19 cellular contexts compared by ENCODE assay signal in genomic region chr4:150280975-150281374, GRCh38.
A peak's percentile ranks its signal among the peaks of the same experiment; 100 is the strongest.
DNase-seq lines count a peak whose midpoint lies in the region; ATAC-seq and TF ChIP-seq lines count a peak whose summit lies in the region.
"Had no signal": no experiment of that assay in that cellular context is flagged by ENCODE, and none has a peak within 500 bp of the region (broad histone marks: within the 10 kb centered on the region; RNA-seq: fewer than 3 reads in every experiment).

No MANE protein-coding gene starts in this region.

- no peaks in the 10 kb centered on the region for H3F3A ChIP-seq in GM23338 (replicated peaks; ENCODE audit: low read depth)

- peaks cover 6% of the 10 kb centered on the region; the same call in 2 of the 3 replicates for H3K9me3 Mint-ChIP-seq in GM23338
- H3K9me3 Mint-ChIP-seq in mesothelial cell of epicardium, result peaks cover 12% of the 10 kb centered on the region
- peaks cover 7% of the 10 kb centered on the region for H3K9me3 Mint-ChIP-seq in activated CD4-positive, alpha-beta T cell treated with anti-CD3 and anti-CD28 coated beads, Interleukin-2, amount 10 ng/mL, durations not matched to agents 24 days and 14 days

- H3K36me3 ChIP-seq in GM23338 (ENCODE audit: insufficient read depth) (no peaks in the 10 kb centered on the region), brain microvascular endothelial cell (replicated peaks) (no peaks in the 10 kb centered on the region), sigmoid colon (peaks cover 0 to 51% (median 12%) of the 10 kb centered on the region in 4 donors)
- peaks cover 53% of the 10 kb centered on the region for H3K36me3 ChIP-seq in effector memory CD4-positive, alpha-beta T cell (ENCODE audit: control insufficient read depth, insufficient read depth, low read length)
- H3K36me3 ChIP-seq: cardiac muscle cell, prostate gland had no signal

- peak overlapping the region; percentile 61; the same call in 1 of the 2 replicates for H3K27ac Mint-ChIP-seq in GM23338
- peak overlapping the region; percentile 93 for H3K27ac Mint-ChIP-seq in mesothelial cell of epicardium
- H3K27ac Mint-ChIP-seq in activated CD4-positive, alpha-beta T cell treated with anti-CD3 and anti-CD28 coated beads, Interleukin-2, amount 10 ng/mL, durations not matched to agents 24 days and 14 days, result no peak overlapping the region

- TF ChIP-seq CTCF in GM23338 (conservative IDR thresholded peaks at IDR 0.05; ENCODE audit: low read depth in 2 of 2), result no peak
- TF ChIP-seq CTCF in brain microvascular endothelial cell (IDR thresholded peaks at IDR 0.05; ENCODE audit: low read depth, low read length, missing control alignments), result no peak
- no peak for TF ChIP-seq CTCF in mesothelial cell of epicardium (IDR thresholded peaks at IDR 0.05; ENCODE audit: unreplicated experiment)
- no peak for TF ChIP-seq CTCF in sigmoid colon (IDR thresholded peaks at IDR 0.05)

- H3K4me1 ChIP-seq in GM23338 (ENCODE audit: insufficient read depth), result no peaks in the 10 kb centered on the region; the same call in 1 of the 2 replicates
- H3K4me1 ChIP-seq in sigmoid colon, result peaks cover 0 to 23% (median 16%) of the 10 kb centered on the region in 4 donors
- H3K4me1 ChIP-seq in effector memory CD4-positive, alpha-beta T cell (ENCODE audit: control insufficient read depth, insufficient read depth, low read length, poor library complexity, severe bottlenecking), result no peaks in the 10 kb centered on the region
- H3K4me1 ChIP-seq: prostate gland had no signal

- ATAC-seq in GM23338 (no peak), GM19035 (IDR thresholded peaks at IDR 0.05; ENCODE audit: unreplicated experiment) (no peak)

- no peak overlapping the region for H2AFZ ChIP-seq in GM23338

- TF ChIP-seq POLR2A in sigmoid colon (IDR thresholded peaks at IDR 0.05), result no peak

- DNase-seq in GM23338 (ENCODE audit: low spot score) (no peak), brain microvascular endothelial cell (no peak), mesothelial cell of epicardium (ENCODE audit: low spot score in 2 of 2, unreplicated experiment in 2 of 2) (no peak), sigmoid colon (no peak), UCSD-AML1 (lab: John Stamatoyannopoulos, UW; ENCODE audit: unreplicated experiment) (no peak)
- DNase-seq in effector memory CD4-positive, alpha-beta T cell, result no peak
- DNase-seq in activated CD4-positive, alpha-beta T cell treated with anti-CD3 and anti-CD28 coated beads, Interleukin-2, amount 10 ng/mL, durations not matched to agents 24 days and 14 days, result no peak
- DNase-seq: activated effector memory CD4-positive, alpha-beta T cell treated with Interleukin-2 at 50 U/mL for 16 hours; CD4-positive, CD25-positive, alpha-beta regulatory T cell; DMS153; KG1; NCI-H187 treated with DMSO at 0.1 percent for 48 hours; stimulated activated CD4-positive, alpha-beta T cell treated with anti-CD3 and anti-CD28 coated beads, Interleukin-12 subunit alpha, Interleukin-12 subunit beta, amount 100 ng/mL, for 4 hours; stimulated activated CD8-positive, alpha-beta memory T cell treated with anti-CD3 and anti-CD28 coated beads, Interleukin-4, amount 100 ng/mL, for 48 hours; T-helper 9 cell had no signal

- no peak overlapping the region for H3K4me2 ChIP-seq in GM23338

- 96 to 99% methylated on average over 8 of the region's 8 CpGs for WGBS in sigmoid colon, 2 donors

- H3K27ac ChIP-seq in GM23338 (ENCODE audit: low read depth) (no peak overlapping the region), brain microvascular endothelial cell (peak overlapping the region; percentile 84), sigmoid colon (peak overlapping the region; percentile 19 to 76 (median 50))
- H3K27ac ChIP-seq in effector memory CD4-positive, alpha-beta T cell (ENCODE audit: insufficient read depth, low read length, poor library complexity, severe bottlenecking), result no peak overlapping the region
- H3K27ac ChIP-seq: prostate gland had no signal

- peaks cover 4% of the 10 kb centered on the region for H3K27me3 Mint-ChIP-seq in GM23338 (ENCODE audit: insufficient read depth, low read depth, poor library complexity)
- H3K27me3 Mint-ChIP-seq in mesothelial cell of epicardium (ENCODE audit: low read depth), result no peaks in the 10 kb centered on the region
- H3K27me3 Mint-ChIP-seq in activated CD4-positive, alpha-beta T cell treated with anti-CD3 and anti-CD28 coated beads, Interleukin-2, amount 10 ng/mL, durations not matched to agents 24 days and 14 days, result no peaks in the 10 kb centered on the region
- H3K27me3 Mint-ChIP-seq: CD4-positive, CD25-positive, alpha-beta regulatory T cell had no signal

- no peaks in the 10 kb centered on the region for H3K27me3 ChIP-seq in GM23338 (ENCODE audit: insufficient read depth)
- no peaks in the 10 kb centered on the region for H3K27me3 ChIP-seq in brain microvascular endothelial cell (replicated peaks)
- no peaks in the 10 kb centered on the region for H3K27me3 ChIP-seq in sigmoid colon
- H3K27me3 ChIP-seq in effector memory CD4-positive, alpha-beta T cell (replicated peaks; ENCODE audit: control insufficient read depth, insufficient read depth, low read length, poor library complexity, severe bottlenecking), result no peaks in the 10 kb centered on the region
- H3K27me3 ChIP-seq: cardiac muscle cell, dorsolateral prefrontal cortex had no signal

- H3K9me3 ChIP-seq in sigmoid colon, result no peaks in the 10 kb centered on the region
- H3K9me3 ChIP-seq in effector memory CD4-positive, alpha-beta T cell (ENCODE audit: control insufficient read depth, low read length), result no peaks in the 10 kb centered on the region
- H3K9me3 ChIP-seq: prostate gland had no signal

- in situ Hi-C loops in brain microvascular endothelial cell (cut with HindIII; ENCODE audit: low pct_ligation_motif_present, low sequenced_read_pairs), result no loop called here

- H3K4me3 Mint-ChIP-seq in GM23338, result no peak overlapping the region
- no peak overlapping the region for H3K4me3 Mint-ChIP-seq in mesothelial cell of epicardium
- no peak overlapping the region for H3K4me3 Mint-ChIP-seq in activated CD4-positive, alpha-beta T cell treated with anti-CD3 and anti-CD28 coated beads, Interleukin-2, amount 10 ng/mL, durations not matched to agents 24 days and 14 days
- H3K4me3 Mint-ChIP-seq: CD4-positive, CD25-positive, alpha-beta regulatory T cell had no signal

- no peaks in the 10 kb centered on the region for H3K79me2 ChIP-seq in GM23338 (replicated peaks; ENCODE audit: insufficient read depth)

- H3K4me1 Mint-ChIP-seq in GM23338 (peaks cover 3% of the 10 kb centered on the region; the same call in 1 of the 3 replicates), mesothelial cell of epicardium (peaks cover 34% of the 10 kb centered on the region)
- H3K4me1 Mint-ChIP-seq in activated CD4-positive, alpha-beta T cell treated with anti-CD3 and anti-CD28 coated beads, Interleukin-2, amount 10 ng/mL, durations not matched to agents 24 days and 14 days, result peaks cover 5% of the 10 kb centered on the region

- intact Hi-C loops in sigmoid colon (cut with DNase I), result no loop called here
- intact Hi-C loops in activated CD4-positive, alpha-beta T cell treated with anti-CD3 and anti-CD28 coated beads, Interleukin-2, amount 10 ng/mL, durations not matched to agents 24 days and 14 days (cut with micrococcal nuclease), result no loop called here

- H4K20me1 ChIP-seq in GM23338 (replicated peaks; ENCODE audit: insufficient read depth), result no peaks in the 10 kb centered on the region

- H3K9me2 ChIP-seq in GM23338 (ENCODE audit: insufficient read depth), result peaks cover 3% of the 10 kb centered on the region; the same call in 1 of the 2 replicates

- H3K36me3 Mint-ChIP-seq in GM23338 (ENCODE audit: low read depth) (peaks cover 27% of the 10 kb centered on the region), mesothelial cell of epicardium (peaks cover 30% of the 10 kb centered on the region)
- H3K36me3 Mint-ChIP-seq in activated CD4-positive, alpha-beta T cell treated with anti-CD3 and anti-CD28 coated beads, Interleukin-2, amount 10 ng/mL, durations not matched to agents 24 days and 14 days (ENCODE audit: low read depth), result peaks cover 26% of the 10 kb centered on the region

- H3K4me3 ChIP-seq in GM23338 (no peak overlapping the region), brain microvascular endothelial cell (ENCODE audit: low read depth, low read length) (no peak overlapping the region), sigmoid colon (no peak overlapping the region)
- H3K4me3 ChIP-seq in effector memory CD4-positive, alpha-beta T cell (ENCODE audit: insufficient read depth, low read depth, low read length, poor library complexity, severe bottlenecking), result no peak overlapping the region
- H3K4me3 ChIP-seq: cardiac muscle cell, dorsolateral prefrontal cortex, prostate gland had no signal

- TF ChIP-seq EP300 in sigmoid colon (IDR thresholded peaks at IDR 0.05), result no peak

TF ChIP-seq in GM23338, 12 proteins besides CTCF, POLR2A, EP300 and RAD21:
- TF ChIP-seq STAT1 (IDR thresholded peaks at IDR 0.05; ENCODE audit: unreplicated experiment) (no peak), ZNF331 (CRISPR knock-in tag; IDR thresholded peaks at IDR 0.05; ENCODE audit: low read depth) (no peak), CREB1 (CRISPR knock-in tag; IDR thresholded peaks at IDR 0.05; ENCODE audit: low read depth) (no peak), EZH2 (IDR thresholded peaks at IDR 0.05; ENCODE audit: low read depth, unreplicated experiment) (no peak), JUNB (IDR thresholded peaks at IDR 0.05; ENCODE audit: unreplicated experiment) (no peak), REST (IDR thresholded peaks at IDR 0.05; ENCODE audit: unreplicated experiment) (no peak)
TF ChIP-seq in GM23338: peak in this region for 0.

Comparison
In these comparisons a context has a peak if more than half of its experiments do, and no peak if none do; other contexts are left out.
1. H3K27ac ChIP-seq: peak in brain microvascular endothelial cell (single experiment) and sigmoid colon (4 of 4); none in GM23338 (single experiment) and effector memory CD4-positive, alpha-beta T cell (single experiment).